14 cellular contexts compared by ENCODE assay signal in the genomic region with DNA sequence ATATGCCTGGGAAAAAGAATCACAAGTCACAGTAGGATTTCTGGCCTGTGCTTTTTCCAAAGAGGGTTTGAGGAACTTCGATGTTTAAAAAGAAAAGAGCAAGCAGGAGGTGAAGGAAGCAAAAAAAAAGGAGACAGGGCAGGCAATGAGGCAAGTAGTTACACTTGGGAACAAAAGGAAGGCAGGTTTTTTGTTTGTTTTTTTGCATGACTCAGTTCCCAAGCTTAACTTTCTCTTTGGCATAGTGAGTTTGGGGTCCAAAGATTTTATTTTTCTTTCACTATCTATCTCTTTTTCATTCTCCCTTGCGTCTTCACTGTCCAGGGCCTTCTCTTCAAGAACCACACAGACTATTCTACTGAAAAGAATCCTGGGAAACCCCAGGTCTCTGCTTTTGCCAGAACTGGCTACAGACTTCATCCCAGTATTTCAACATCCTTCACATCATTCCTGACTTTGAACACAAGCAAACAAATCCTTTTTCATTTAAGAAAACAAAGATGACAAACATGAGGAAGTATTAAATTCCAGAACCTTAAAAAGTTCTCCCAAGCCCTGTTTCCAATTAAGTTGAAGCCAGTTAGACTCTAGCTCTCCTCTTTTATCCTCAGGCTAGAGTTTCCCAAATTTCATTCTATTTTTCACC.
A peak's percentile ranks its signal among the peaks of the same experiment; 100 is the strongest.
DNase-seq lines count a peak whose midpoint lies in the region; ATAC-seq and TF ChIP-seq lines count a peak whose summit lies in the region.
"Had no signal": no experiment of that assay in that cellular context is flagged by ENCODE, and none has a peak within 500 bp of the region (broad histone marks: within the 10 kb centered on the region; RNA-seq: fewer than 3 reads in every experiment).

No MANE protein-coding gene starts in this region.

- H3K9ac ChIP-seq in GM23248 (peak overlapping the region; percentile 9; the same call in 1 of the 2 replicates), subcutaneous abdominal adipose tissue (ENCODE audit: low read length in 5 of 5) (no peak overlapping the region)

- peak overlapping the region; percentile 48 for H2AFZ ChIP-seq in GM23248
- no peak overlapping the region for H2AFZ ChIP-seq in hepatocyte

- DNase-seq in GM23248 = peak; percentile 46
- peak; percentile 54 for DNase-seq in astrocyte of the spinal cord (ENCODE audit: low read depth, low spot score)
- no peak for DNase-seq in hepatocyte (ENCODE audit: low spot score)
- no peak for DNase-seq in nucleus accumbens (lab: John Stamatoyannopoulos, UW)
- DNase-seq: activated CD4-positive, alpha-beta T cell treated with anti-CD3 and anti-CD28 coated beads, Interleukin-2, amount 50 U/mL, for 48 hours; activated gamma-delta T cell; central memory CD4-positive, alpha-beta T cell; erythroblast; NCI-H524 treated with DMSO at 0.1 percent for 48 hours; right cardiac atrium had no signal

- H3K4me2 ChIP-seq in GM23248 (ENCODE audit: unreplicated experiment) = peak overlapping the region; percentile 39
- H3K4me2 ChIP-seq in hepatocyte = no peak overlapping the region

- no peaks in the 10 kb centered on the region for H3K9me2 ChIP-seq in GM23248 (ENCODE audit: insufficient read depth)
- H3K9me2 ChIP-seq in hepatocyte (replicated peaks; ENCODE audit: insufficient read depth) = no peaks in the 10 kb centered on the region

- TF ChIP-seq CTCF in astrocyte of the spinal cord (IDR thresholded peaks at IDR 0.05; ENCODE audit: low read depth, low read length) (no peak), hepatocyte (IDR thresholded peaks at IDR 0.05; ENCODE audit: poor library complexity) (no peak)

- H3K4me3 ChIP-seq in GM23248 (no peak overlapping the region), astrocyte of the spinal cord (ENCODE audit: low read depth, low read length) (no peak overlapping the region), hepatocyte (no peak overlapping the region), subcutaneous abdominal adipose tissue (ENCODE audit: low read depth in 1 of 5, low read length in 5 of 5) (no peak overlapping the region)

- H4K20me1 ChIP-seq in GM23248 (ENCODE audit: insufficient read depth) = no peaks in the 10 kb centered on the region
- no peaks in the 10 kb centered on the region for H4K20me1 ChIP-seq in hepatocyte (ENCODE audit: insufficient read depth, poor library complexity, severe bottlenecking)

- peak overlapping the region; percentile 44 for H3K27ac ChIP-seq in GM23248
- H3K27ac ChIP-seq in hepatocyte = peak overlapping the region; percentile 54
- peak overlapping the region; percentile 38 for H3K27ac ChIP-seq in subcutaneous abdominal adipose tissue (ENCODE audit: low read depth, low read length)

- H3F3A ChIP-seq in GM23248 (ENCODE audit: insufficient read depth) = 0 out of 2 replicates have a peak, but pooled peaks cover 11% of the 10 kb centered on the region

- H3K4me1 ChIP-seq in GM23248 (ENCODE audit: insufficient read depth) = peaks cover 21% of the 10 kb centered on the region
- H3K4me1 ChIP-seq in hepatocyte (ENCODE audit: insufficient read depth) = no peaks in the 10 kb centered on the region
- H3K4me1 ChIP-seq in subcutaneous abdominal adipose tissue (ENCODE audit: control insufficient read depth in 5 of 5, insufficient read depth in 5 of 5, low read length in 5 of 5) = peaks cover 0 to 15% (median 0%) of the 10 kb centered on the region in 5 donors

- in situ Hi-C loops in GM23248 (cut with MboI) = no loop called here
- in situ Hi-C loops in astrocyte of the spinal cord (cut with HindIII; ENCODE audit: low sequenced_read_pairs) = no loop called here

- H3K36me3 ChIP-seq in GM23248 (ENCODE audit: low read depth) (no peaks in the 10 kb centered on the region), hepatocyte (replicated peaks; ENCODE audit: insufficient read depth, low read depth) (no peaks in the 10 kb centered on the region), subcutaneous abdominal adipose tissue (ENCODE audit: control insufficient read depth in 5 of 5, insufficient read depth in 5 of 5, low read length in 5 of 5) (no peaks in the 10 kb centered on the region)

- H3K79me2 ChIP-seq in GM23248 (ENCODE audit: insufficient read depth) (no peaks in the 10 kb centered on the region), hepatocyte (no peaks in the 10 kb centered on the region)

- H3K27me3 ChIP-seq in GM23248 (replicated peaks; ENCODE audit: insufficient read depth) = no peaks in the 10 kb centered on the region
- no peaks in the 10 kb centered on the region for H3K27me3 ChIP-seq in hepatocyte
- H3K27me3 ChIP-seq in subcutaneous abdominal adipose tissue (ENCODE audit: control insufficient read depth in 5 of 5, insufficient read depth in 4 of 5, low read length in 5 of 5) = no peaks in the 10 kb centered on the region

- 26 to 42% methylated on average over 2 of the region's 2 CpGs for WGBS in GM23248 (ENCODE audit: low coverage in 1 of 2, low lambda C conversion rate in 2 of 2, missing lambda C conversion rate in 2 of 2), 2 experiments
- 82% methylated on average over 2 of the region's 2 CpGs for WGBS in hepatocyte (ENCODE audit: low lambda C conversion rate, missing lambda C conversion rate)

- H3K9me3 ChIP-seq in GM23248 (ENCODE audit: low read depth) (no peaks in the 10 kb centered on the region), hepatocyte (ENCODE audit: low read depth) (no peaks in the 10 kb centered on the region), subcutaneous abdominal adipose tissue (ENCODE audit: control insufficient read depth in 5 of 5, low read length in 5 of 5) (no peaks in the 10 kb centered on the region)

- ATAC-seq in HG02870 (IDR thresholded peaks at IDR 0.05; ENCODE audit: unreplicated experiment) (no peak), HG03175 (IDR thresholded peaks at IDR 0.05; ENCODE audit: unreplicated experiment) (no peak), GM21526 (IDR thresholded peaks at IDR 0.05; ENCODE audit: low FRiP score, unreplicated experiment) (no peak)

Comparison
In these comparisons a context has a peak if more than half of its experiments do, and no peak if none do; other contexts are left out.
1. DNase-seq: peak in GM23248 (single experiment) and astrocyte of the spinal cord (single experiment); none in hepatocyte (single experiment) and nucleus accumbens (0 of 56).
2. Peak in every context shown above with its lines, with median percentiles within 50 percentile points of each other: H3K27ac ChIP-seq.